In the genomic region with DNA sequence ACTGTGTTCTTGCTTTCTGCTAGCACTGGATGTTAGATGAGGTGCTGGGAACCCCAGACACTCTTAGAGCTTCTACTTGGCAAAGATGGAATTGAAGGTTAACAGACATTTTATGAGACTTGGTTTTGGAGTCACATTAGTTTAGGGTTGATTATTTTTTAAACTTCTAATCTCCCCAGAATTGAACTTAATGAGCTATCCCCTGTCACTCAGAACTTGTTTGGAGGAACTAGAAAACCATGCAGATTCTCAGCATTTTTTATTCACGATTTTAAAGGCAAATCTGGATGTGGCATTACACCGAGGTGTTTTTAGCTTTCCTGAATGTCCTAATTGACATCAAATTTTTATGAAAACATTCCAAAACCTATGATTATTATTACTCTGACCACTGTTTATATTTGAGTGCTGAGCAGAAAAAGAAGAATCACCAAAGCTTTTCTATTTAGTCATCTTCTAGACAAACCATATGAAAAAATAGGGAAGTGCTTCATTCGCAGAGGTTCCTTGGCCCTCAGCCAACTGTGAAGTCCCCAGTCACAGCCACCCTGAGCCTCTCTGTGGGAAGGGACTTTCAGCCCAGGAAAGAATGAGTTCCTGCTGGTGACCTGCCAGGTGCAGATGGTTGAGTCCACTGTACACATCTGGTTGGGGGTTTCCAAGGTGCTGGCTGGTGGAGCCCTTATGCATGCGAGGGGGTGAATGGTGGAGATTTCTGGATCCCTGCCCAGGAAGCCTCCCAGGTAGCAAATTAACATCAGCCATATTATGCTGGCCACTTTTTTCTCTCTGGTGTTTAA, we compare ENCODE assay signal across 8 cellular contexts.
DNase-seq lines count a peak whose midpoint lies in the region; ATAC-seq and TF ChIP-seq lines count a peak whose summit lies in the region.

No MANE protein-coding gene starts in this region.

- H3K9me3 ChIP-seq in MM.1S (replicated peaks; ENCODE audit: insufficient read depth, low read length): no peaks in the 10 kb centered on the region

- H3K27ac Mint-ChIP-seq in natural killer cell: no peak overlapping the region
- H3K27ac Mint-ChIP-seq in natural killer cell treated with Interleukin-12 subunit alpha and Interleukin-12 subunit beta and Interleukin-15 and Interleukin-18, amount 100 ng/mL, for 72 hours: no peak overlapping the region
- H3K27ac Mint-ChIP-seq in activated naive CD8-positive, alpha-beta T cell treated with anti-CD3 and anti-CD28 coated beads for 36 hours: no peak overlapping the region

- H3K27ac ChIP-seq in MM.1S (ENCODE audit: low read length): peak overlapping the region; percentile 70

- H4K20me1 ChIP-seq in MM.1S (ENCODE audit: insufficient read depth, low read length): no peaks in the 10 kb centered on the region

- peaks cover 19% of the 10 kb centered on the region for H3K4me1 ChIP-seq in MM.1S (ENCODE audit: low read length)

- H3K9me3 Mint-ChIP-seq in natural killer cell: no peaks in the 10 kb centered on the region
- H3K9me3 Mint-ChIP-seq in natural killer cell treated with Interleukin-12 subunit alpha and Interleukin-12 subunit beta and Interleukin-15 and Interleukin-18, amount 100 ng/mL, for 72 hours: no peaks in the 10 kb centered on the region
- H3K9me3 Mint-ChIP-seq in activated naive CD8-positive, alpha-beta T cell treated with anti-CD3 and anti-CD28 coated beads for 36 hours: no peaks in the 10 kb centered on the region

- H2AFZ ChIP-seq in MM.1S (ENCODE audit: low read length): peak overlapping the region; percentile 16

- no peak for DNase-seq in natural killer cell
- no peak for DNase-seq in natural killer cell treated with Interleukin-12 subunit alpha and Interleukin-12 subunit beta and Interleukin-15 and Interleukin-18, amount 100 ng/mL, for 72 hours (ENCODE audit: low spot score)
- DNase-seq in MM.1S: peak; percentile 94
- peak; percentile 53 for DNase-seq in activated naive CD8-positive, alpha-beta T cell treated with anti-CD3 and anti-CD28 coated beads for 36 hours
- no peak for DNase-seq in GOT3 (lab: John Stamatoyannopoulos, UW)
- DNase-seq in G401 (ENCODE audit: low spot score): no peak
- no peak for DNase-seq in NCI-H1694 (lab: John Stamatoyannopoulos, UW)

- peaks cover 3 to 6% of the 10 kb centered on the region in 2 donors for H3K27me3 Mint-ChIP-seq in natural killer cell (ENCODE audit: low read depth in 2 of 2)
- H3K27me3 Mint-ChIP-seq in natural killer cell treated with Interleukin-12 subunit alpha and Interleukin-12 subunit beta and Interleukin-15 and Interleukin-18, amount 100 ng/mL, for 72 hours: peaks cover 9 to 13% of the 10 kb centered on the region in 2 donors
- H3K27me3 Mint-ChIP-seq in activated naive CD8-positive, alpha-beta T cell treated with anti-CD3 and anti-CD28 coated beads for 36 hours: peaks cover 13% of the 10 kb centered on the region

- no peaks in the 10 kb centered on the region for H3K36me3 ChIP-seq in MM.1S (replicated peaks; ENCODE audit: insufficient read depth, low read length)

- ATAC-seq in natural killer cell (peak in 2 of 3 donors; percentile 30 to 51), HG02571 (IDR thresholded peaks at IDR 0.05; ENCODE audit: unreplicated experiment) (peak; percentile 77)
- ATAC-seq in natural killer cell treated with Interleukin-12 subunit alpha and Interleukin-12 subunit beta and Interleukin-15 and Interleukin-18, amount 100 ng/mL, for 72 hours: no peak

- no peaks in the 10 kb centered on the region for H3K9me2 ChIP-seq in MM.1S (replicated peaks; ENCODE audit: insufficient read depth, low read length)

- in situ Hi-C loops in G401 (cut with HindIII; ENCODE audit: low sequenced_read_pairs): no loop called here

- H3F3A ChIP-seq in MM.1S (ENCODE audit: insufficient read depth, low read length): peaks cover 16% of the 10 kb centered on the region

- H3K36me3 Mint-ChIP-seq in natural killer cell: no peaks in the 10 kb centered on the region
- H3K36me3 Mint-ChIP-seq in natural killer cell treated with Interleukin-12 subunit alpha and Interleukin-12 subunit beta and Interleukin-15 and Interleukin-18, amount 100 ng/mL, for 72 hours: no peaks in the 10 kb centered on the region
- H3K36me3 Mint-ChIP-seq in activated naive CD8-positive, alpha-beta T cell treated with anti-CD3 and anti-CD28 coated beads for 36 hours: no peaks in the 10 kb centered on the region

- H3K27me3 ChIP-seq in MM.1S (replicated peaks; ENCODE audit: insufficient read depth, low read length): no peaks in the 10 kb centered on the region

- no peak for TF ChIP-seq CTCF in natural killer cell (IDR thresholded peaks at IDR 0.05)
- TF ChIP-seq CTCF in MM.1S (IDR thresholded peaks at IDR 0.05; ENCODE audit: low read length): no peak

- intact Hi-C loops in natural killer cell (cut with micrococcal nuclease): no loop called here

- H3K9ac ChIP-seq in MM.1S (ENCODE audit: low read length): peak overlapping the region; percentile 5; the same call in 1 of the 2 replicates

- no peaks in the 10 kb centered on the region for H3K4me1 Mint-ChIP-seq in natural killer cell
- H3K4me1 Mint-ChIP-seq in natural killer cell treated with Interleukin-12 subunit alpha and Interleukin-12 subunit beta and Interleukin-15 and Interleukin-18, amount 100 ng/mL, for 72 hours (ENCODE audit: low read depth in 2 of 2): peaks cover 0 to 3% of the 10 kb centered on the region in 2 donors
- peaks cover 16% of the 10 kb centered on the region for H3K4me1 Mint-ChIP-seq in activated naive CD8-positive, alpha-beta T cell treated with anti-CD3 and anti-CD28 coated beads for 36 hours

- no peak overlapping the region for H3K4me3 Mint-ChIP-seq in natural killer cell
- no peak overlapping the region for H3K4me3 Mint-ChIP-seq in natural killer cell treated with Interleukin-12 subunit alpha and Interleukin-12 subunit beta and Interleukin-15 and Interleukin-18, amount 100 ng/mL, for 72 hours
- H3K4me3 Mint-ChIP-seq in activated naive CD8-positive, alpha-beta T cell treated with anti-CD3 and anti-CD28 coated beads for 36 hours: no peak overlapping the region

- peaks cover 8% of the 10 kb centered on the region for H3K79me2 ChIP-seq in MM.1S (ENCODE audit: low read length)

- H3K4me2 ChIP-seq in MM.1S (ENCODE audit: low read depth, low read length): peak overlapping the region; percentile 42

- H3K4me3 ChIP-seq in MM.1S (ENCODE audit: low read length): 0 out of 2 replicates have a peak overlapping the region, but pooled peaks have one; percentile 0

Comparison
In these comparisons a context has a peak if more than half of its experiments do, and no peak if none do; other contexts are left out.
1. ATAC-seq: peak in natural killer cell (2 of 3) and HG02571 (single experiment); none in natural killer cell treated with Interleukin-12 subunit alpha and Interleukin-12 subunit beta and Interleukin-15 and Interleukin-18, amount 100 ng/mL, for 72 hours (0 of 2).
2. DNase-seq: peak in MM.1S (single experiment) and activated naive CD8-positive, alpha-beta T cell treated with anti-CD3 and anti-CD28 coated beads for 36 hours (single experiment); none in natural killer cell (single experiment), natural killer cell treated with Interleukin-12 subunit alpha and Interleukin-12 subunit beta and Interleukin-15 and Interleukin-18, amount 100 ng/mL, for 72 hours (single experiment), GOT3 (single experiment), G401 (single experiment) and NCI-H1694 (single experiment).